8 cellular contexts compared by ENCODE assay signal in the genomic region with DNA sequence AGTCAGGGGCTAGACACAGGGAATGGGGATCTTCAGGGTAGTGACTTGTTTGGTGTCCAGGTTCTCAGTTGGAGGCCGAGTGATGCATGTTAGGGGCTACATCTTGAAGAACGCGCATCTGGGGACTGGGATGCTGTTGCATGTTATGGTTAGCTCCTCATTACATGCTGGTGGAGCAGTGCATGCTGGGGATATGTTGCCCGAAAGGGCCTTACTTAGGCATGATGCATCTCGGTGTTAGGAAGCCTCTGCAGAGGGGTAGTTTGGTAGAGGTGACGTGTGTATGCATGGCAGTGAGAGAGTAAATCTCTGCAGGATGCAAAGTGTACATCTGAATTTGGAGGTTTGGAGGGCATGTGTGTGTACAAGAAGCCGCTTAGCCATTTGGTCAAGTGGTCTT. TPM values are rescaled to one million over a fixed set of nuclear protein-coding genes. Genes with fewer than 3 reads are reported as not detected.
DNase-seq lines count a peak whose midpoint lies in the region; ATAC-seq and TF ChIP-seq lines count a peak whose summit lies in the region.

No MANE protein-coding gene starts in this region.

- H3K27me3 ChIP-seq in CD4-positive, CD25-positive, alpha-beta regulatory T cell (ENCODE audit: control insufficient read depth, insufficient read depth, low read length), result no peaks in the 10 kb centered on the region
- H3K27me3 ChIP-seq in NT2/D1 (ENCODE audit: insufficient read depth, insufficient read length) (no peaks in the 10 kb centered on the region), neural cell (ENCODE audit: insufficient read depth, low read depth, low read length) (no peaks in the 10 kb centered on the region)

- peak overlapping the region in 2 of 3 donors; percentile 68 to 76 for H3K27ac Mint-ChIP-seq in CD4-positive, CD25-positive, alpha-beta regulatory T cell

- H3K9ac ChIP-seq in NT2/D1 (ENCODE audit: insufficient read length, low read depth) (peak overlapping the region; percentile 23), neural cell (ENCODE audit: low read length) (no peak overlapping the region)

- peaks cover 43% of the 10 kb centered on the region for H3K36me3 ChIP-seq in CD4-positive, CD25-positive, alpha-beta regulatory T cell (ENCODE audit: control insufficient read depth, insufficient read depth, low read length)
- H3K36me3 ChIP-seq in NT2/D1 (ENCODE audit: insufficient read depth, insufficient read length, low read length) (peaks cover 67% of the 10 kb centered on the region), neural cell (ENCODE audit: insufficient read depth, low read length) (no peaks in the 10 kb centered on the region)

- H3K79me2 ChIP-seq in neural cell (replicated peaks; ENCODE audit: insufficient read depth, low read length), result peaks cover 35% of the 10 kb centered on the region

- DNase-seq in CD4-positive, CD25-positive, alpha-beta regulatory T cell, result no peak
- no peak for DNase-seq in NT2/D1 (ENCODE audit: low read depth, low spot score)
- DNase-seq in coronary artery (ENCODE audit: low spot score), result no peak
- DNase-seq in AML-193 (lab: John Stamatoyannopoulos, UW), result no peak
- DNase-seq in COLO668 (lab: John Stamatoyannopoulos, UW; ENCODE audit: unreplicated experiment), result no peak

- H3K4me1 ChIP-seq in CD4-positive, CD25-positive, alpha-beta regulatory T cell (ENCODE audit: control insufficient read depth, insufficient read depth, low read length, poor library complexity, severe bottlenecking), result peaks cover 26% of the 10 kb centered on the region
- peaks cover 21% of the 10 kb centered on the region for H3K4me1 ChIP-seq in NT2/D1 (ENCODE audit: insufficient read depth, insufficient read length)

- H3K9me3 ChIP-seq in CD4-positive, CD25-positive, alpha-beta regulatory T cell (ENCODE audit: control insufficient read depth in 2 of 2, low read length in 2 of 2), result no peaks in the 10 kb centered on the region
- H3K9me3 ChIP-seq in NT2/D1 (ENCODE audit: insufficient read depth, low read length), result no peaks in the 10 kb centered on the region
- no peaks in the 10 kb centered on the region for H3K9me3 ChIP-seq in neural cell (ENCODE audit: low read length)

- H3K4me1 Mint-ChIP-seq in CD4-positive, CD25-positive, alpha-beta regulatory T cell, result peaks cover 11 to 34% (median 25%) of the 10 kb centered on the region in 4 donors

- TF ChIP-seq EP300 in neural cell (conservative IDR thresholded peaks at IDR 0.05; ENCODE audit: poor library complexity, severe bottlenecking), result no peak

- no peaks in the 10 kb centered on the region for H3F3A ChIP-seq in neural cell (ENCODE audit: insufficient read depth, low read length, poor library complexity, severe bottlenecking)

- no peaks in the 10 kb centered on the region for H3K9me3 Mint-ChIP-seq in CD4-positive, CD25-positive, alpha-beta regulatory T cell

- no peaks in the 10 kb centered on the region for H4K20me1 ChIP-seq in neural cell (ENCODE audit: insufficient read depth)

- H2AFZ ChIP-seq in neural cell (ENCODE audit: low read depth, low read length), result no peak overlapping the region

- TF ChIP-seq RAD21 in neural cell (conservative IDR thresholded peaks at IDR 0.05), result no peak

- ATAC-seq in CD4-positive, CD25-positive, alpha-beta regulatory T cell (ENCODE audit: low read depth in 2 of 2), result no peak
- ATAC-seq in GM19463 (IDR thresholded peaks at IDR 0.05; ENCODE audit: unreplicated experiment) (no peak), GM18870 (IDR thresholded peaks at IDR 0.05; ENCODE audit: unreplicated experiment) (no peak)

- TF ChIP-seq CTCF in coronary artery (IDR thresholded peaks at IDR 0.05), result no peak
- no peak for TF ChIP-seq CTCF in neural cell (IDR thresholded peaks at IDR 0.05; ENCODE audit: poor library complexity, severe bottlenecking)

- H3K27me3 Mint-ChIP-seq in CD4-positive, CD25-positive, alpha-beta regulatory T cell, result no peaks in the 10 kb centered on the region

- H3K36me3 Mint-ChIP-seq in CD4-positive, CD25-positive, alpha-beta regulatory T cell, result peaks cover 30% of the 10 kb centered on the region

- H3K4me3 ChIP-seq in CD4-positive, CD25-positive, alpha-beta regulatory T cell (ENCODE audit: low read depth, low read length), result peak overlapping the region; percentile 31
- H3K4me3 ChIP-seq in NT2/D1 (ENCODE audit: insufficient read length, low read depth) (peak overlapping the region; percentile 2), coronary artery (peak overlapping the region; percentile 79), neural cell (ENCODE audit: low read length) (peak overlapping the region; percentile 87)

- no peak overlapping the region for H3K4me2 ChIP-seq in neural cell (ENCODE audit: low read length)

- H3K4me3 Mint-ChIP-seq in CD4-positive, CD25-positive, alpha-beta regulatory T cell, result peak overlapping the region; percentile 86 to 89 (median 87)

- H3K27ac ChIP-seq in CD4-positive, CD25-positive, alpha-beta regulatory T cell (ENCODE audit: insufficient read depth, low read length, poor library complexity, severe bottlenecking), result peak overlapping the region; percentile 88
- H3K27ac ChIP-seq in coronary artery, result peak overlapping the region in 1 of 2 donors; percentile 27
- H3K27ac ChIP-seq in neural cell (ENCODE audit: low read length), result no peak overlapping the region

- H3K9me2 ChIP-seq in neural cell (ENCODE audit: insufficient read depth, low read length), result no peaks in the 10 kb centered on the region

TF ChIP-seq in neural cell, 6 proteins besides CTCF, POLR2A, EP300 and RAD21:
- TF ChIP-seq EZH2 (IDR thresholded peaks at IDR 0.05; ENCODE audit: borderline replicate concordance, insufficient read depth, low read length, poor library complexity, severe bottlenecking) (no peak), POLR2AphosphoS5 (IDR thresholded peaks at IDR 0.05) (no peak), TAF1 (IDR thresholded peaks at IDR 0.05; ENCODE audit: low read depth) (no peak), MXI1 (conservative IDR thresholded peaks at IDR 0.05; ENCODE audit: poor library complexity, severe bottlenecking) (no peak)

RNA-seq across cellular contexts. Expression of a gene that starts 2.4 kb away (rescaled TPM):
- total RNA-seq in CD4-positive, CD25-positive, alpha-beta regulatory T cell, result 182 TPM
- polyA plus RNA-seq in CD4-positive, CD25-positive, alpha-beta regulatory T cell, result 10 to 100 TPM; 13.7 to 18.8 (median 16.5) TPM
- polyA plus RNA-seq in neural cell, result 66.9 and 80.0 TPM in 2 replicates
- polyA minus RNA-seq in neural cell, result 90.1 and 101 TPM in 2 replicates

RNA-seq across cellular contexts. Expression of a gene that starts 17.8 kb away (rescaled TPM):
- total RNA-seq in CD4-positive, CD25-positive, alpha-beta regulatory T cell, result 162 TPM
- 100 to 1,000 TPM; 151 to 206 (median 190) TPM for polyA plus RNA-seq in CD4-positive, CD25-positive, alpha-beta regulatory T cell
- polyA plus RNA-seq in neural cell, result 319 and 363 TPM in 2 replicates
- polyA minus RNA-seq in neural cell, result 411 and 429 TPM in 2 replicates

RNA-seq across cellular contexts. Expression of a gene that starts 20.6 kb away (rescaled TPM):
- 13.8 TPM for total RNA-seq in CD4-positive, CD25-positive, alpha-beta regulatory T cell
- 1 to 10 TPM; 2.0 to 4.3 (median 2.3) TPM for polyA plus RNA-seq in CD4-positive, CD25-positive, alpha-beta regulatory T cell
- 141 and 154 TPM in 2 replicates for polyA plus RNA-seq in neural cell
- 103 and 117 TPM in 2 replicates for polyA minus RNA-seq in neural cell

RNA-seq across cellular contexts. Expression of a gene that starts 41.0 kb away (rescaled TPM):
- not detected for total RNA-seq in CD4-positive, CD25-positive, alpha-beta regulatory T cell
- polyA plus RNA-seq in CD4-positive, CD25-positive, alpha-beta regulatory T cell, result not detected
- polyA plus RNA-seq in neural cell, result 0.22 and 0.42 TPM in 2 replicates
- polyA minus RNA-seq in neural cell, result not detected in 2 replicates

RNA-seq across cellular contexts. Expression of a gene that starts 44.6 kb away (rescaled TPM):
- total RNA-seq in CD4-positive, CD25-positive, alpha-beta regulatory T cell, result 4.7 TPM
- under 1 TPM in 3 of 4 donors, not detected in 1; 0.30 to 0.59 (median 0.54) TPM for polyA plus RNA-seq in CD4-positive, CD25-positive, alpha-beta regulatory T cell
- 13.4 and 14.0 TPM in 2 replicates for polyA plus RNA-seq in neural cell
- polyA minus RNA-seq in neural cell, result 16.1 and 17.4 TPM in 2 replicates

Comparison
In these comparisons a context has a peak if more than half of its experiments do, and no peak if none do; other contexts are left out.
1. H3K4me3 ChIP-seq: peak in every context shown above with its lines; median percentile 87 in neural cell; 79 in coronary artery; 31 in CD4-positive, CD25-positive, alpha-beta regulatory T cell; 2 in NT2/D1.
2. RNA of a gene that starts 20.6 kb away (polyA plus RNA-seq): 141 to 154 TPM in neural cell; 2.0 to 4.3 TPM in CD4-positive, CD25-positive, alpha-beta regulatory T cell; every median in the first group is over 10 times any median in the second.